Comparison of ENCODE assay signal across 22 cellular contexts in the genomic region with DNA sequence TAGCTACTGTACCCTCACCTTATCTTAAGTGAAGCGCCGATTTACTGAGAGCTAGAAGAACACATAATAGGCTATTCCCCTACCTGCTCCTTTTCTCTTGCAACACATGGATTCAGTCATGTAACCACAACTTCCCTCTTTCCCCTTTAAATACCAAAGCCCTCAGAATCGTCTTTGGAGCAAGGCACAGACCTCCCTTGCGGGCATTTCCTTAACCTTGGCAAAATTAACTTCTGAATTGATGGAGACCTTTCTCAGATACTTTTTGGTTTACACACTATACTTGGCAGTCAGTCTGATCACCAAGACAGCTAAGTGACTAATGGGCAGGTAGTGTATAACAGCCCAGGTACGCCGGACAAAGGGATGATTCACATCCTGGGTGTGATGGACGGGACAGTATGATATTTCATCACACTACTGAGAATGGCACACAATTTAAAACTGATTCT.
DNase-seq lines count a peak whose midpoint lies in the region; ATAC-seq and TF ChIP-seq lines count a peak whose summit lies in the region.
"Had no signal": no experiment of that assay in that cellular context is flagged by ENCODE, and none has a peak within 500 bp of the region (broad histone marks: within the 10 kb centered on the region; RNA-seq: fewer than 3 reads in every experiment).

No MANE protein-coding gene starts in this region.

- intact Hi-C loops in activated CD8-positive, alpha-beta T cell treated with anti-CD3 and anti-CD28 coated beads for 36 hours (cut with micrococcal nuclease) = no loop called here

- no peaks in the 10 kb centered on the region for H3K36me3 ChIP-seq in MG63
- H3K36me3 ChIP-seq: upper lobe of right lung had no signal

- H3K4me1 Mint-ChIP-seq in activated CD8-positive, alpha-beta T cell treated with anti-CD3 and anti-CD28 coated beads for 36 hours (ENCODE audit: low read depth) = no peaks in the 10 kb centered on the region
- H3K4me1 Mint-ChIP-seq: B cell had no signal

- H3K27me3 Mint-ChIP-seq in activated CD8-positive, alpha-beta T cell treated with anti-CD3 and anti-CD28 coated beads for 36 hours = peaks cover 3% of the 10 kb centered on the region
- H3K27me3 Mint-ChIP-seq: B cell had no signal

- H3K9me3 Mint-ChIP-seq in activated CD8-positive, alpha-beta T cell treated with anti-CD3 and anti-CD28 coated beads for 36 hours = peaks cover 7% of the 10 kb centered on the region

- no peak for ATAC-seq in activated CD8-positive, alpha-beta T cell treated with anti-CD3 and anti-CD28 coated beads for 36 hours
- ATAC-seq in SK-N-SH treated with all-trans-retinoic acid at 6 μM for 48 hours (no peak), GM19455 (IDR thresholded peaks at IDR 0.05; ENCODE audit: unreplicated experiment) (no peak)
- ATAC-seq: left colon had no signal

- H3K27me3 ChIP-seq in MG63 = no peaks in the 10 kb centered on the region
- H3K27me3 ChIP-seq: upper lobe of right lung had no signal

- DNase-seq in CD1c-positive myeloid dendritic cell (ENCODE audit: extremely low spot score) (peak; percentile 45), KBM-7 (peak; percentile 22), SKM-1 (lab: John Stamatoyannopoulos, UW; ENCODE audit: unreplicated experiment) (peak; percentile 22), medulla oblongata (ENCODE audit: extremely low spot score) (peak; percentile 33), MG63 (no peak)
- DNase-seq in activated CD8-positive, alpha-beta T cell treated with anti-CD3 and anti-CD28 coated beads for 36 hours = no peak
- DNase-seq: activated CD4-positive, alpha-beta T cell treated with anti-CD3 and anti-CD28 coated beads for 4 hours; activated CD8-positive, alpha-beta memory T cell treated with anti-CD3 and anti-CD28 coated beads, Interleukin-2, amount 50 U/mL, for 48 hours; activated naive CD4-positive, alpha-beta T cell; dermis blood vessel endothelial cell; DMS153; hippocampal formation; left colon; NCI-H1092; posterior cingulate gyrus; SHP77 treated with DMSO at 0.1 percent for 48 hours; T-helper 9 cell; upper lobe of right lung had no signal

- no peak overlapping the region for H3K27ac Mint-ChIP-seq in activated CD8-positive, alpha-beta T cell treated with anti-CD3 and anti-CD28 coated beads for 36 hours
- H3K27ac Mint-ChIP-seq: B cell; stimulated activated naive CD8-positive, alpha-beta T cell treated with anti-CD3 and anti-CD28 coated beads, Interleukin-15, Interleukin-2, amounts not matched to agents 100 ng/mL and 50 ng/mL, for 24 hours had no signal

- CTCF ChIA-PET in activated CD8-positive, alpha-beta T cell treated with anti-CD3 and anti-CD28 coated beads for 36 hours (lab: Charles Lee) = no interaction called here

- POLR2A ChIA-PET in activated CD8-positive, alpha-beta T cell treated with anti-CD3 and anti-CD28 coated beads for 36 hours (lab: Charles Lee) = no interaction called here

- TF ChIP-seq CTCF in activated CD8-positive, alpha-beta T cell treated with anti-CD3 and anti-CD28 coated beads for 36 hours (IDR thresholded peaks at IDR 0.05) = no peak

- in situ Hi-C loops in KBM-7 (cut with MboI; ENCODE audit: low pct_unique_long_range_greater_than_20kb, low sequenced_read_pairs) = no loop called here

- H3K36me3 Mint-ChIP-seq in activated CD8-positive, alpha-beta T cell treated with anti-CD3 and anti-CD28 coated beads for 36 hours (ENCODE audit: low read depth) = no peaks in the 10 kb centered on the region

- 0 out of 2 replicates have a peak, but pooled peaks cover 2% of the 10 kb centered on the region for H3K9me3 ChIP-seq in MG63
- H3K9me3 ChIP-seq: upper lobe of right lung had no signal

- H3K4me3 ChIP-seq in MG63 = no peak overlapping the region
- H3K4me3 ChIP-seq: upper lobe of right lung had no signal

- H3K4me3 Mint-ChIP-seq in activated CD8-positive, alpha-beta T cell treated with anti-CD3 and anti-CD28 coated beads for 36 hours = no peak overlapping the region
- H3K4me3 Mint-ChIP-seq: B cell; stimulated activated naive CD8-positive, alpha-beta T cell treated with anti-CD3 and anti-CD28 coated beads, Interleukin-15, Interleukin-2, amounts not matched to agents 100 ng/mL and 50 ng/mL, for 24 hours had no signal

TF ChIP-seq in SK-N-SH treated with all-trans-retinoic acid at 6 μM for 48 hours, 23 proteins besides CTCF, POLR2A, EP300 and RAD21:
- TF ChIP-seq ZFP3 (CRISPR knock-in tag; IDR thresholded peaks at IDR 0.05) (no peak), ESRRG (CRISPR knock-in tag; IDR thresholded peaks at IDR 0.05) (no peak), OSR1 (CRISPR knock-in tag; IDR thresholded peaks at IDR 0.05) (no peak), ZFP30 (CRISPR knock-in tag; IDR thresholded peaks at IDR 0.05) (no peak), ZNF70 (CRISPR knock-in tag; IDR thresholded peaks at IDR 0.05) (no peak), SNAI2 (CRISPR knock-in tag; IDR thresholded peaks at IDR 0.05) (no peak)
- TF ChIP-seq, protein P1, sequence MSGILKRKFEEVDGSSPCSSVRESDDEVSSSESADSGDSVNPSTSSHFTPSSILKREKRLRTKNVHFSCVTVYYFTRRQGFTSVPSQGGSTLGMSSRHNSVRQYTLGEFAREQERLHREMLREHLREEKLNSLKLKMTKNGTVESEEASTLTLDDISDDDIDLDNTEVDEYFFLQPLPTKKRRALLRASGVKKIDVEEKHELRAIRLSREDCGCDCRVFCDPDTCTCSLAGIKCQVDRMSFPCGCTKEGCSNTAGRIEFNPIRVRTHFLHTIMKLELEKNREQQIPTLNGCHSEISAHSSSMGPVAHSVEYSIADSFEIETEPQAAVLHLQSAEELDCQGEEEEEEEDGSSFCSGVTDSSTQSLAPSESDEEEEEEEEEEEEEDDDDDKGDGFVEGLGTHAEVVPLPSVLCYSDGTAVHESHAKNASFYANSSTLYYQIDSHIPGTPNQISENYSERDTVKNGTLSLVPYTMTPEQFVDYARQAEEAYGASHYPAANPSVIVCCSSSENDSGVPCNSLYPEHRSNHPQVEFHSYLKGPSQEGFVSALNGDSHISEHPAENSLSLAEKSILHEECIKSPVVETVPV (CRISPR knock-in tag; IDR thresholded peaks at IDR 0.05) = no peak

Comparison
In these comparisons a context has a peak if more than half of its experiments do, and no peak if none do; other contexts are left out.
1. DNase-seq: peak in CD1c-positive myeloid dendritic cell (single experiment), KBM-7 (single experiment), SKM-1 (single experiment) and medulla oblongata (single experiment); none in activated CD8-positive, alpha-beta T cell treated with anti-CD3 and anti-CD28 coated beads for 36 hours (single experiment) and MG63 (single experiment).